In genomic region chr15:40859206-40859851, GRCh38 we compare ENCODE assay signal across 7 cellular contexts. TPM values are rescaled to one million over a fixed set of nuclear protein-coding genes. Genes with fewer than 3 reads are reported as not detected.
DNase-seq lines count a peak whose midpoint lies in the region; ATAC-seq and TF ChIP-seq lines count a peak whose summit lies in the region.

No MANE protein-coding gene starts in this region.

- H3K4me1 ChIP-seq in SJCRH30 (no peaks in the 10 kb centered on the region), foreskin keratinocyte (no peaks in the 10 kb centered on the region), ovary (ENCODE audit: insufficient read depth) (no peaks in the 10 kb centered on the region), tibial artery (peaks cover 0 to 10% (median 2%) of the 10 kb centered on the region in 4 donors)

- H3K36me3 ChIP-seq in SJCRH30, result no peaks in the 10 kb centered on the region
- no peaks in the 10 kb centered on the region for H3K36me3 ChIP-seq in ovary
- peaks cover 0 to 26% (median 0%) of the 10 kb centered on the region in 3 donors for H3K36me3 ChIP-seq in tibial artery

- H3K4me3 Mint-ChIP-seq in activated T-helper 2 cell treated with anti-CD3 and anti-CD28 coated beads, Interferon-gamma antibody, Interleukin-2, Interleukin-4, amounts not matched to agents 10 μg/mL and 5 μg/mL and 100 μg/mL, durations not matched to agents 14 hours and 24 hours and 36 hours (ENCODE audit: low read depth), result no peak overlapping the region

- no peak overlapping the region for H3K4me3 ChIP-seq in Jurkat, Clone E6-1 (ENCODE audit: low read length)
- H3K4me3 ChIP-seq in SJCRH30, result no peak overlapping the region
- H3K4me3 ChIP-seq in ovary, result no peak overlapping the region
- H3K4me3 ChIP-seq in tibial artery, result no peak overlapping the region

- ATAC-seq in foreskin keratinocyte, result peak; percentile 62

- no peak overlapping the region for H3K27ac Mint-ChIP-seq in activated T-helper 2 cell treated with anti-CD3 and anti-CD28 coated beads, Interferon-gamma antibody, Interleukin-2, Interleukin-4, amounts not matched to agents 10 μg/mL and 5 μg/mL and 100 μg/mL, durations not matched to agents 14 hours and 24 hours and 36 hours

- no peaks in the 10 kb centered on the region for H3K27me3 Mint-ChIP-seq in activated T-helper 2 cell treated with anti-CD3 and anti-CD28 coated beads, Interferon-gamma antibody, Interleukin-2, Interleukin-4, amounts not matched to agents 10 μg/mL and 5 μg/mL and 100 μg/mL, durations not matched to agents 14 hours and 24 hours and 36 hours (ENCODE audit: low read depth)

- TF ChIP-seq EP300 in ovary (IDR thresholded peaks at IDR 0.05), result no peak

- in situ Hi-C loops in GM13977 (cut with MboI; ENCODE audit: low pct_unique_long_range_greater_than_20kb, low sequenced_read_pairs, unreplicated experiment), result loop anchor here (5.0 kb wide), 1 partner anchor 33 kb away; the partner anchor contains the start of gene VPS18

- 44 to 53% (median 45%) methylated on average over 18 of the region's 18 CpGs for WGBS in ovary, 3 donors

- H3K27me3 ChIP-seq in SJCRH30, result 0 out of 2 replicates have a peak, but pooled peaks cover 3% of the 10 kb centered on the region
- H3K27me3 ChIP-seq in foreskin keratinocyte, result no peaks in the 10 kb centered on the region
- H3K27me3 ChIP-seq in ovary, result no peaks in the 10 kb centered on the region
- peaks cover 0 to 36% of the 10 kb centered on the region in 2 donors for H3K27me3 ChIP-seq in tibial artery

- no peak for TF ChIP-seq POLR2A in ovary (IDR thresholded peaks at IDR 0.05)

- peaks cover 12% of the 10 kb centered on the region for H3K4me1 Mint-ChIP-seq in activated T-helper 2 cell treated with anti-CD3 and anti-CD28 coated beads, Interferon-gamma antibody, Interleukin-2, Interleukin-4, amounts not matched to agents 10 μg/mL and 5 μg/mL and 100 μg/mL, durations not matched to agents 14 hours and 24 hours and 36 hours (ENCODE audit: low read depth)

- H3K36me3 Mint-ChIP-seq in activated T-helper 2 cell treated with anti-CD3 and anti-CD28 coated beads, Interferon-gamma antibody, Interleukin-2, Interleukin-4, amounts not matched to agents 10 μg/mL and 5 μg/mL and 100 μg/mL, durations not matched to agents 14 hours and 24 hours and 36 hours (ENCODE audit: low read depth), result no peaks in the 10 kb centered on the region

- H3K9me3 Mint-ChIP-seq in activated T-helper 2 cell treated with anti-CD3 and anti-CD28 coated beads, Interferon-gamma antibody, Interleukin-2, Interleukin-4, amounts not matched to agents 10 μg/mL and 5 μg/mL and 100 μg/mL, durations not matched to agents 14 hours and 24 hours and 36 hours, result no peaks in the 10 kb centered on the region

- DNase-seq in GM13977 (ENCODE audit: low spot score), result peak; percentile 86
- DNase-seq in Jurkat, Clone E6-1 (ENCODE audit: low read depth, low spot score), result peak; percentile 83
- DNase-seq in SJCRH30, result peak; percentile 83 to 90
- DNase-seq in activated T-helper 2 cell treated with anti-CD3 and anti-CD28 coated beads, Interferon-gamma antibody, Interleukin-2, Interleukin-4, amounts not matched to agents 10 μg/mL and 5 μg/mL and 100 μg/mL, durations not matched to agents 14 hours and 24 hours and 36 hours (ENCODE audit: low spot score), result peak; percentile 75
- DNase-seq in foreskin keratinocyte, result peak; percentile 46 to 68
- peak; percentile 33 to 70 (median 65) for DNase-seq in ovary
- DNase-seq in tibial artery, result peak; percentile 56 to 79

- H3K27ac ChIP-seq in SJCRH30 (no peak overlapping the region), foreskin keratinocyte (no peak overlapping the region), ovary (no peak overlapping the region), tibial artery (no peak overlapping the region)

- H3K9me3 ChIP-seq in SJCRH30 (replicated peaks) (no peaks in the 10 kb centered on the region), ovary (no peaks in the 10 kb centered on the region), tibial artery (no peaks in the 10 kb centered on the region)

- intact Hi-C loops in activated T-helper 2 cell treated with anti-CD3 and anti-CD28 coated beads, Interferon-gamma antibody, Interleukin-2, Interleukin-4, amounts not matched to agents 10 μg/mL and 5 μg/mL and 100 μg/mL, durations not matched to agents 14 hours and 24 hours and 36 hours (cut with micrococcal nuclease), result loop anchor here (2.0 kb wide), 1 partner anchor 15 kb away; the partner anchor contains the start of gene RHOV
- intact Hi-C loops in ovary (cut with DNase I) (loop anchor here in 2 of 4 donors (5.0 to 10.0 kb wide), 3 partner anchors 33 to 328 kb away; partner anchors contain the start of gene VPS18 (in 1 of the 2)), tibial artery (cut with DNase I; ENCODE audit: low total_unique reads) (no loop called here)

- TF ChIP-seq CTCF in GM13977 (IDR thresholded peaks at IDR 0.05; ENCODE audit: extremely low read depth, insufficient read depth, missing control alignments) (peak; percentile 88), foreskin keratinocyte (conservative IDR thresholded peaks at IDR 0.05) (peak; percentile 94), ovary (IDR thresholded peaks at IDR 0.05) (peak in 1 of 3 donors; percentile 23), tibial artery (IDR thresholded peaks at IDR 0.05) (peak; percentile 52 to 66)

RNA-seq across cellular contexts. Expression of gene RHOV, which starts 14.7 kb away (rescaled TPM):
- polyA plus RNA-seq in Jurkat, Clone E6-1 (2012; ENCODE audit: insufficient read depth, insufficient read length), result 3.1 TPM
- total RNA-seq in SJCRH30 (2014; rRNA removed; shearing (Covaris generic)), result 0.61 and 0.84 TPM in 2 replicates
- 0.80 and 0.82 TPM in 2 replicates for total RNA-seq in activated T-helper 2 cell treated with anti-CD3 and anti-CD28 coated beads, Interferon-gamma antibody, Interleukin-2, Interleukin-4, amounts not matched to agents 10 μg/mL and 5 μg/mL and 100 μg/mL, durations not matched to agents 14 hours and 24 hours and 36 hours
- total RNA-seq in foreskin keratinocyte, result 0.17 and 0.18 TPM in 2 replicates
- polyA plus RNA-seq in foreskin keratinocyte, result 0.37 and 0.55 TPM in 2 replicates
- 1 to 10 TPM in 1 of 7 donors, under 1 TPM in 3, not detected in 3; 0.22 to 3.4 (median 0.33) TPM for total RNA-seq in ovary
- under 1 TPM; 0.07 to 0.13 TPM for polyA plus RNA-seq in ovary

RNA-seq across cellular contexts. Expression of gene SPINT1, which starts 15.5 kb away (rescaled TPM):
- 16.7 TPM for polyA plus RNA-seq in Jurkat, Clone E6-1 (2012; ENCODE audit: insufficient read depth, insufficient read length)
- not detected in 2 replicates for total RNA-seq in SJCRH30 (2014; rRNA removed; shearing (Covaris generic))
- total RNA-seq in activated T-helper 2 cell treated with anti-CD3 and anti-CD28 coated beads, Interferon-gamma antibody, Interleukin-2, Interleukin-4, amounts not matched to agents 10 μg/mL and 5 μg/mL and 100 μg/mL, durations not matched to agents 14 hours and 24 hours and 36 hours, result 22.5 and 24.5 TPM in 2 replicates
- total RNA-seq in foreskin keratinocyte, result 107 and 121 TPM in 2 replicates
- 112 and 117 TPM in 2 replicates for polyA plus RNA-seq in foreskin keratinocyte
- total RNA-seq in ovary, result 100 to 1,000 TPM in 1 of 7 donors, 10 to 100 TPM in 2, 1 to 10 TPM in 3, under 1 TPM in 1; 0.76 to 131 (median 7.4) TPM
- polyA plus RNA-seq in ovary, result 1 to 10 TPM; 1.6 to 2.0 TPM

RNA-seq across cellular contexts. Expression of gene PPP1R14D, which starts 30.8 kb away (rescaled TPM):
- polyA plus RNA-seq in Jurkat, Clone E6-1 (2012; ENCODE audit: insufficient read depth, insufficient read length), result not detected
- not detected in 2 replicates for total RNA-seq in SJCRH30 (2014; rRNA removed; shearing (Covaris generic))
- total RNA-seq in activated T-helper 2 cell treated with anti-CD3 and anti-CD28 coated beads, Interferon-gamma antibody, Interleukin-2, Interleukin-4, amounts not matched to agents 10 μg/mL and 5 μg/mL and 100 μg/mL, durations not matched to agents 14 hours and 24 hours and 36 hours, result not detected in 2 replicates
- not detected in 2 replicates for total RNA-seq in foreskin keratinocyte
- not detected in 2 replicates for polyA plus RNA-seq in foreskin keratinocyte
- under 1 TPM in 1 of 7 donors, not detected in 6; 0.95 TPM for total RNA-seq in ovary
- polyA plus RNA-seq in ovary, result not detected

RNA-seq across cellular contexts. Expression of gene VPS18, which starts 34.9 kb away (rescaled TPM):
- polyA plus RNA-seq in Jurkat, Clone E6-1 (2012; ENCODE audit: insufficient read depth, insufficient read length), result 14.6 TPM
- 16.6 and 17.3 TPM in 2 replicates for total RNA-seq in SJCRH30 (2014; rRNA removed; shearing (Covaris generic))
- total RNA-seq in activated T-helper 2 cell treated with anti-CD3 and anti-CD28 coated beads, Interferon-gamma antibody, Interleukin-2, Interleukin-4, amounts not matched to agents 10 μg/mL and 5 μg/mL and 100 μg/mL, durations not matched to agents 14 hours and 24 hours and 36 hours, result 12.6 and 13.1 TPM in 2 replicates
- total RNA-seq in foreskin keratinocyte, result 17.7 and 20.6 TPM in 2 replicates
- polyA plus RNA-seq in foreskin keratinocyte, result 10.4 and 11.4 TPM in 2 replicates
- total RNA-seq in ovary, result 10 to 100 TPM; 12.3 to 26.3 (median 21.8) TPM
- polyA plus RNA-seq in ovary, result 1 to 10 TPM; 8.0 to 8.2 TPM

RNA-seq across cellular contexts. Expression of gene DNAJC17, which starts 52.1 kb away (rescaled TPM):
- polyA plus RNA-seq in Jurkat, Clone E6-1 (2012; ENCODE audit: insufficient read depth, insufficient read length), result 50.2 TPM
- total RNA-seq in SJCRH30 (2014; rRNA removed; shearing (Covaris generic)), result 35.0 and 43.5 TPM in 2 replicates
- total RNA-seq in activated T-helper 2 cell treated with anti-CD3 and anti-CD28 coated beads, Interferon-gamma antibody, Interleukin-2, Interleukin-4, amounts not matched to agents 10 μg/mL and 5 μg/mL and 100 μg/mL, durations not matched to agents 14 hours and 24 hours and 36 hours, result 44.4 and 48.0 TPM in 2 replicates
- total RNA-seq in foreskin keratinocyte, result 46.6 and 54.4 TPM in 2 replicates
- 51.3 and 59.3 TPM in 2 replicates for polyA plus RNA-seq in foreskin keratinocyte
- 10 to 100 TPM; 10.5 to 39.1 (median 31.7) TPM for total RNA-seq in ovary
- polyA plus RNA-seq in ovary, result 10 to 100 TPM; 26.9 to 57.9 TPM
